Comparison of ENCODE assay signal across 23 cellular contexts in genomic region chrX:154791951-154792350, GRCh38. TPM values are rescaled to one million over a fixed set of nuclear protein-coding genes. Genes with fewer than 3 reads are reported as not detected.
A peak's percentile ranks its signal among the peaks of the same experiment; 100 is the strongest.
DNase-seq lines count a peak whose midpoint lies in the region; ATAC-seq and FAIRE-seq lines count a peak whose summit lies in the region.
"Had no signal": no experiment of that assay in that cellular context is flagged by ENCODE, and none has a peak within 500 bp of the region (broad histone marks: within the 10 kb centered on the region; RNA-seq: fewer than 3 reads in every experiment).

No MANE protein-coding gene starts in this region.

- H3K27me3 ChIP-seq in small intestine (ENCODE audit: control insufficient read depth in 2 of 2, insufficient read depth in 2 of 2, low read length in 2 of 2) (no peaks in the 10 kb centered on the region), neuronal stem cell (ENCODE audit: control insufficient read depth in 3 of 3, insufficient read depth in 3 of 3, low read depth in 1 of 3, low read length in 3 of 3) (peaks cover 0 to 87% (median 1%) of the 10 kb centered on the region in 3 experiments)

- H3K9me3 Mint-ChIP-seq in activated T-cell treated with anti-CD3 and anti-CD28 coated beads, Interleukin-2, amount 50 U/mL, for 72 hours = no peaks in the 10 kb centered on the region
- no peaks in the 10 kb centered on the region for H3K9me3 Mint-ChIP-seq in activated T-cell treated with anti-CD3 and anti-CD28 coated beads, Interleukin-2, amount 50 U/mL, for 24 hours
- H3K9me3 Mint-ChIP-seq in activated naive CD8-positive, alpha-beta T cell treated with anti-CD3 and anti-CD28 coated beads, Interleukin-2, amount 50 U/mL, for 24 hours = no peaks in the 10 kb centered on the region
- no peaks in the 10 kb centered on the region for H3K9me3 Mint-ChIP-seq in stimulated activated naive CD8-positive, alpha-beta T cell treated with anti-CD3 and anti-CD28 coated beads, Interleukin-15, Interleukin-2, amounts not matched to agents 100 ng/mL and 50 ng/mL, for 24 hours
- H3K9me3 Mint-ChIP-seq: CD8-positive, alpha-beta T cell had no signal

- H3K4me1 ChIP-seq in small intestine (ENCODE audit: control insufficient read depth in 2 of 2, insufficient read depth in 1 of 2, low read depth in 1 of 2, low read length in 1 of 2) (no peaks in the 10 kb centered on the region), neuronal stem cell (ENCODE audit: control insufficient read depth in 2 of 2, insufficient read depth in 1 of 2, low read depth in 1 of 2, low read length in 2 of 2) (no peaks in the 10 kb centered on the region)

- H3K9me3 ChIP-seq in small intestine (ENCODE audit: control insufficient read depth, low read depth) (no peaks in the 10 kb centered on the region), neuronal stem cell (replicated peaks in 1 of 2; ENCODE audit: control insufficient read depth in 2 of 2, insufficient read depth in 1 of 2, low read depth in 1 of 2, low read length in 2 of 2) (no peaks in the 10 kb centered on the region)

- H3K27ac Mint-ChIP-seq in activated T-cell treated with anti-CD3 and anti-CD28 coated beads, Interleukin-2, amount 50 U/mL, for 72 hours = no peak overlapping the region
- no peak overlapping the region for H3K27ac Mint-ChIP-seq in activated T-cell treated with anti-CD3 and anti-CD28 coated beads, Interleukin-2, amount 50 U/mL, for 24 hours
- H3K27ac Mint-ChIP-seq in activated naive CD8-positive, alpha-beta T cell treated with anti-CD3 and anti-CD28 coated beads, Interleukin-2, amount 50 U/mL, for 24 hours = no peak overlapping the region
- peak overlapping the region; percentile 50 for H3K27ac Mint-ChIP-seq in stimulated activated naive CD8-positive, alpha-beta T cell treated with anti-CD3 and anti-CD28 coated beads, Interleukin-15, Interleukin-2, amounts not matched to agents 100 ng/mL and 50 ng/mL, for 24 hours
- H3K27ac Mint-ChIP-seq: CD8-positive, alpha-beta T cell had no signal

- H3K4me3 ChIP-seq in small intestine (ENCODE audit: low read depth in 1 of 2, low read length in 2 of 2) = no peak overlapping the region
- H3K4me3 ChIP-seq in neuronal stem cell (ENCODE audit: low read length in 2 of 2) = no peak overlapping the region
- H3K4me3 ChIP-seq: GM23248 had no signal

- peak in 1 of 2 donors; percentile 25 for DNase-seq in activated T-cell treated with anti-CD3 and anti-CD28 coated beads, Interleukin-2, amount 50 U/mL, for 72 hours
- DNase-seq in activated T-cell treated with anti-CD3 and anti-CD28 coated beads, Interleukin-2, amount 50 U/mL, for 24 hours = no peak
- peak; percentile 34 for DNase-seq in activated naive CD8-positive, alpha-beta T cell treated with anti-CD3 and anti-CD28 coated beads, Interleukin-2, amount 50 U/mL, for 24 hours
- DNase-seq in small intestine (peak; percentile 15), NCI-H2029 (lab: John Stamatoyannopoulos, UW) (no peak), ureter (ENCODE audit: low spot score) (no peak), neuronal stem cell (ENCODE audit: low spot score) (no peak)
- DNase-seq: CD8-positive, alpha-beta T cell; COR-L47; DMS153; DMS79 treated with DMSO at 0.1 percent for 48 hours; EL; GM23248 had no signal

- H3K23ac ChIP-seq in neuronal stem cell (ENCODE audit: low read depth, low read length, poor library complexity) = no peak overlapping the region

- no peak overlapping the region for H2BK15ac ChIP-seq in neuronal stem cell (ENCODE audit: low read length)

- H3K27ac ChIP-seq in small intestine (ENCODE audit: low read depth in 1 of 2, low read length in 1 of 2) = no peak overlapping the region
- H3K27ac ChIP-seq in neuronal stem cell (replicated peaks; ENCODE audit: low read length) = no peak overlapping the region
- H3K27ac ChIP-seq: GM23248, HL-60 had no signal

- H3K14ac ChIP-seq in neuronal stem cell (ENCODE audit: low read length) = no peak overlapping the region

- H4K8ac ChIP-seq in neuronal stem cell (ENCODE audit: low read depth, low read length) = no peak overlapping the region

- no peak overlapping the region for H3K4me3 Mint-ChIP-seq in activated T-cell treated with anti-CD3 and anti-CD28 coated beads, Interleukin-2, amount 50 U/mL, for 72 hours
- H3K4me3 Mint-ChIP-seq in activated T-cell treated with anti-CD3 and anti-CD28 coated beads, Interleukin-2, amount 50 U/mL, for 24 hours = no peak overlapping the region
- H3K4me3 Mint-ChIP-seq in activated naive CD8-positive, alpha-beta T cell treated with anti-CD3 and anti-CD28 coated beads, Interleukin-2, amount 50 U/mL, for 24 hours = no peak overlapping the region
- H3K4me3 Mint-ChIP-seq in stimulated activated naive CD8-positive, alpha-beta T cell treated with anti-CD3 and anti-CD28 coated beads, Interleukin-15, Interleukin-2, amounts not matched to agents 100 ng/mL and 50 ng/mL, for 24 hours = no peak overlapping the region
- H3K4me3 Mint-ChIP-seq: CD14-positive monocyte; CD8-positive, alpha-beta T cell had no signal

- H2BK120ac ChIP-seq in neuronal stem cell (ENCODE audit: low read depth, low read length) = no peak overlapping the region

- H4K91ac ChIP-seq in neuronal stem cell (ENCODE audit: low read depth, low read length, poor library complexity) = no peak overlapping the region

- H3K9ac ChIP-seq in neuronal stem cell (ENCODE audit: low read depth, low read length, poor library complexity) = no peak overlapping the region
- H3K9ac ChIP-seq: GM23248 had no signal

- no peak overlapping the region for H3K4me2 ChIP-seq in neuronal stem cell (ENCODE audit: insufficient read depth, low read length, poor library complexity, severe bottlenecking)

- no peaks in the 10 kb centered on the region for H3K79me1 ChIP-seq in neuronal stem cell (ENCODE audit: low read depth, low read length)

- no peaks in the 10 kb centered on the region for H3K36me3 Mint-ChIP-seq in activated T-cell treated with anti-CD3 and anti-CD28 coated beads, Interleukin-2, amount 50 U/mL, for 72 hours (ENCODE audit: insufficient read depth in 2 of 2)
- H3K36me3 Mint-ChIP-seq in activated T-cell treated with anti-CD3 and anti-CD28 coated beads, Interleukin-2, amount 50 U/mL, for 24 hours (ENCODE audit: low read depth) = no peaks in the 10 kb centered on the region
- H3K36me3 Mint-ChIP-seq in activated naive CD8-positive, alpha-beta T cell treated with anti-CD3 and anti-CD28 coated beads, Interleukin-2, amount 50 U/mL, for 24 hours (ENCODE audit: low read depth) = peaks cover 2% of the 10 kb centered on the region
- H3K36me3 Mint-ChIP-seq in stimulated activated naive CD8-positive, alpha-beta T cell treated with anti-CD3 and anti-CD28 coated beads, Interleukin-15, Interleukin-2, amounts not matched to agents 100 ng/mL and 50 ng/mL, for 24 hours (ENCODE audit: low read depth) = peaks cover 7% of the 10 kb centered on the region

- peaks cover 8% of the 10 kb centered on the region for H3K4me1 Mint-ChIP-seq in activated T-cell treated with anti-CD3 and anti-CD28 coated beads, Interleukin-2, amount 50 U/mL, for 72 hours (ENCODE audit: low read depth)
- H3K4me1 Mint-ChIP-seq in activated T-cell treated with anti-CD3 and anti-CD28 coated beads, Interleukin-2, amount 50 U/mL, for 24 hours (ENCODE audit: low read depth) = peaks cover 8% of the 10 kb centered on the region
- peaks cover 28% of the 10 kb centered on the region for H3K4me1 Mint-ChIP-seq in activated naive CD8-positive, alpha-beta T cell treated with anti-CD3 and anti-CD28 coated beads, Interleukin-2, amount 50 U/mL, for 24 hours
- H3K4me1 Mint-ChIP-seq in stimulated activated naive CD8-positive, alpha-beta T cell treated with anti-CD3 and anti-CD28 coated beads, Interleukin-15, Interleukin-2, amounts not matched to agents 100 ng/mL and 50 ng/mL, for 24 hours (ENCODE audit: low read depth) = peaks cover 26% of the 10 kb centered on the region

- H3K18ac ChIP-seq in neuronal stem cell (ENCODE audit: low read length) = no peak overlapping the region

- 67 to 83% (median 71%) methylated on average over 8 of the region's 8 CpGs for WGBS in small intestine, 3 donors
- no CpG with 5 or more reads among the region's 8 CpGs for WGBS in neuronal stem cell (ENCODE audit: extremely low coverage in 2 of 2, insufficient read length in 2 of 2, insufficient replicate concordance in 1 of 2), 2 donors

- no peak overlapping the region for H2AFZ ChIP-seq in neuronal stem cell (ENCODE audit: low read length)
- H2AFZ ChIP-seq: GM23248 had no signal

- no peak overlapping the region for H3K4ac ChIP-seq in neuronal stem cell (ENCODE audit: low read length)

- H2BK12ac ChIP-seq in neuronal stem cell (ENCODE audit: low read length) = no peak overlapping the region

- no peak overlapping the region for H2BK5ac ChIP-seq in neuronal stem cell (ENCODE audit: low read length)

- no peak for FAIRE-seq in small intestine (lab: Jason Lieb, UNC)
- FAIRE-seq: A204.1, D721Med, G401.6, H54 had no signal

- peak; percentile 47 to 69 for ATAC-seq in activated T-cell treated with anti-CD3 and anti-CD28 coated beads, Interleukin-2, amount 50 U/mL, for 72 hours (replicated peaks in 1 of 2)
- peak; percentile 69 for ATAC-seq in activated naive CD8-positive, alpha-beta T cell treated with anti-CD3 and anti-CD28 coated beads, Interleukin-2, amount 50 U/mL, for 24 hours
- ATAC-seq: CD8-positive, alpha-beta T cell; HCT116 had no signal

- peaks cover 7% of the 10 kb centered on the region for H3K27me3 Mint-ChIP-seq in activated T-cell treated with anti-CD3 and anti-CD28 coated beads, Interleukin-2, amount 50 U/mL, for 72 hours (ENCODE audit: low read depth)
- H3K27me3 Mint-ChIP-seq in activated T-cell treated with anti-CD3 and anti-CD28 coated beads, Interleukin-2, amount 50 U/mL, for 24 hours = peaks cover 4% of the 10 kb centered on the region
- no peaks in the 10 kb centered on the region for H3K27me3 Mint-ChIP-seq in activated naive CD8-positive, alpha-beta T cell treated with anti-CD3 and anti-CD28 coated beads, Interleukin-2, amount 50 U/mL, for 24 hours
- H3K27me3 Mint-ChIP-seq in stimulated activated naive CD8-positive, alpha-beta T cell treated with anti-CD3 and anti-CD28 coated beads, Interleukin-15, Interleukin-2, amounts not matched to agents 100 ng/mL and 50 ng/mL, for 24 hours = no peaks in the 10 kb centered on the region

- no peak overlapping the region for H2AK5ac ChIP-seq in neuronal stem cell (ENCODE audit: low read depth, low read length)

- H3K36me3 ChIP-seq in small intestine (ENCODE audit: control insufficient read depth in 2 of 2, insufficient read depth in 2 of 2, low read length in 2 of 2) (peaks cover 0 to 2% of the 10 kb centered on the region in 2 donors), neuronal stem cell (replicated peaks in 1 of 2; ENCODE audit: control insufficient read depth in 2 of 2, insufficient read depth in 2 of 2, low read length in 2 of 2) (no peaks in the 10 kb centered on the region)

RNA-seq across cellular contexts. Expression of gene MPP1, which starts 13.3 kb away (rescaled TPM):
- 10 to 100 TPM; 29.5 to 37.1 TPM for total RNA-seq in activated T-cell treated with anti-CD3 and anti-CD28 coated beads, Interleukin-2, amount 50 U/mL, for 72 hours
- 100 to 1,000 TPM in 2 of 3 donors, 10 to 100 TPM in 1; 35.9 to 199 (median 132) TPM for polyA plus RNA-seq in small intestine
- total RNA-seq in ureter = 21.9 TPM
- polyA plus RNA-seq in neuronal stem cell (2013, experiment 1 of 2) = 0.39 TPM
- polyA plus RNA-seq in neuronal stem cell (2013, experiment 2 of 2) = 0.37 TPM

RNA-seq across cellular contexts. Expression of gene DKC1, which starts 29.3 kb away (rescaled TPM):
- 100 to 1,000 TPM in 1 of 2 donors, 10 to 100 TPM in 1; 92.7 to 111 TPM for total RNA-seq in activated T-cell treated with anti-CD3 and anti-CD28 coated beads, Interleukin-2, amount 50 U/mL, for 72 hours
- polyA plus RNA-seq in small intestine = 10 to 100 TPM; 12.5 to 56.0 (median 19.7) TPM
- total RNA-seq in ureter = 73.8 TPM
- polyA plus RNA-seq in neuronal stem cell (2013, experiment 1 of 2) = 71.0 TPM
- 71.8 TPM for polyA plus RNA-seq in neuronal stem cell (2013, experiment 2 of 2)

RNA-seq across cellular contexts. Expression of gene GAB3, which starts 41.1 kb away (rescaled TPM):
- total RNA-seq in activated T-cell treated with anti-CD3 and anti-CD28 coated beads, Interleukin-2, amount 50 U/mL, for 72 hours = 1 to 10 TPM; 6.2 to 8.4 TPM
- 1 to 10 TPM; 1.1 to 1.6 (median 1.1) TPM for polyA plus RNA-seq in small intestine
- 4.2 TPM for total RNA-seq in ureter
- 0.01 TPM for polyA plus RNA-seq in neuronal stem cell (2013, experiment 1 of 2)
- under 0.01 TPM for polyA plus RNA-seq in neuronal stem cell (2013, experiment 2 of 2)

RNA-seq across cellular contexts. Expression of gene SMIM9, which starts 42.5 kb away (rescaled TPM):
- not detected for total RNA-seq in activated T-cell treated with anti-CD3 and anti-CD28 coated beads, Interleukin-2, amount 50 U/mL, for 72 hours
- polyA plus RNA-seq in small intestine = not detected
- total RNA-seq in ureter = not detected
- not detected for polyA plus RNA-seq in neuronal stem cell (2013, experiment 1 of 2)
- polyA plus RNA-seq in neuronal stem cell (2013, experiment 2 of 2) = not detected
- total RNA-seq: CD8-positive, alpha-beta T cell; GM23248 had no signal
- polyA plus RNA-seq: AG04450, BJ, CD14-positive monocyte, GM23248 had no signal

Comparison
In these comparisons a context has a peak if more than half of its experiments do, and no peak if none do; other contexts are left out.
1. DNase-seq: peak in activated naive CD8-positive, alpha-beta T cell treated with anti-CD3 and anti-CD28 coated beads, Interleukin-2, amount 50 U/mL, for 24 hours (single experiment) and small intestine (single experiment); none in activated T-cell treated with anti-CD3 and anti-CD28 coated beads, Interleukin-2, amount 50 U/mL, for 24 hours (single experiment), NCI-H2029 (single experiment), ureter (single experiment) and neuronal stem cell (single experiment).